In genomic region chr11:121334973-121335711, GRCh38 we compare ENCODE assay signal across 13 cellular contexts. TPM values are rescaled to one million over a fixed set of nuclear protein-coding genes. Genes with fewer than 3 reads are reported as not detected.
DNase-seq lines count a peak whose midpoint lies in the region; ATAC-seq and TF ChIP-seq lines count a peak whose summit lies in the region.
"Had no signal": no experiment of that assay in that cellular context is flagged by ENCODE, and none has a peak within 500 bp of the region (broad histone marks: within the 10 kb centered on the region; RNA-seq: fewer than 3 reads in every experiment).

No MANE protein-coding gene starts in this region.

- no peak overlapping the region for H3K4me2 ChIP-seq in DOHH2 (ENCODE audit: low read length)

- H3K4me3 ChIP-seq in DOHH2 (ENCODE audit: low read length) (no peak overlapping the region), HEK293 (ENCODE audit: low read depth, low read length) (no peak overlapping the region), RWPE2 (ENCODE audit: severe bottlenecking) (no peak overlapping the region)
- H3K4me3 ChIP-seq: esophagus muscularis mucosa had no signal

- peak; percentile 44 for TF ChIP-seq CTCF in DOHH2 (IDR thresholded peaks at IDR 0.05; ENCODE audit: low read depth, low read length, poor library complexity, severe bottlenecking)
- TF ChIP-seq CTCF in HEK293 (tag by site-specific recombination; IDR thresholded peaks at IDR 0.05) = no peak
- TF ChIP-seq CTCF in RWPE2 (IDR thresholded peaks at IDR 0.05; ENCODE audit: poor library complexity, severe bottlenecking) = peak; percentile 8
- peak; percentile 36 for TF ChIP-seq CTCF in foreskin keratinocyte (conservative IDR thresholded peaks at IDR 0.05)

- DNase-seq in RWPE2 (ENCODE audit: low spot score) (no peak), foreskin keratinocyte (no peak), T-helper 1 cell (no peak)
- DNase-seq: activated CD4-positive, alpha-beta T cell treated with anti-CD3 and anti-CD28 coated beads for 1 hour; activated T-cell treated with anti-CD3 and anti-CD28 coated beads for 4 hours; Caco-2; NCI-H2081 treated with DMSO at 0.1 percent for 48 hours; OCI-M1 had no signal

- no peaks in the 10 kb centered on the region for H3K36me3 ChIP-seq in DOHH2 (ENCODE audit: control insufficient read depth, low read length)
- no peaks in the 10 kb centered on the region for H3K36me3 ChIP-seq in HEK293 (ENCODE audit: control insufficient read depth in 2 of 2, insufficient read depth in 1 of 2, low read length in 2 of 2)
- H3K36me3 ChIP-seq in RWPE2 (ENCODE audit: low read depth) = no peaks in the 10 kb centered on the region
- H3K36me3 ChIP-seq: esophagus muscularis mucosa had no signal

- H3K4me1 ChIP-seq in DOHH2 (ENCODE audit: control insufficient read depth, low read length) (peaks cover 56% of the 10 kb centered on the region), HEK293 (ENCODE audit: control insufficient read depth, insufficient read depth, low read length) (no peaks in the 10 kb centered on the region), RWPE2 (ENCODE audit: insufficient read depth, poor library complexity, severe bottlenecking) (no peaks in the 10 kb centered on the region), foreskin keratinocyte (no peaks in the 10 kb centered on the region)
- H3K4me1 ChIP-seq: Caco-2 had no signal

- POLR2A ChIA-PET in HEK293 (lab: Yijun Ruan, JAX) = no interaction called here

- H3K27me3 ChIP-seq in DOHH2 (ENCODE audit: control insufficient read depth, low read length) (no peaks in the 10 kb centered on the region), RWPE2 (ENCODE audit: insufficient read depth, poor library complexity, severe bottlenecking) (peaks cover 8% of the 10 kb centered on the region), foreskin keratinocyte (peaks cover 51% of the 10 kb centered on the region)

- H4K20me1 ChIP-seq in DOHH2 (ENCODE audit: control insufficient read depth, insufficient read depth, low read depth, low read length) = no peaks in the 10 kb centered on the region

- H3K9me2 ChIP-seq in DOHH2 (replicated peaks; ENCODE audit: control insufficient read depth, low read length) = no peaks in the 10 kb centered on the region

- H3K9me3 ChIP-seq in DOHH2 (ENCODE audit: control insufficient read depth, insufficient read depth, low read length) = no peaks in the 10 kb centered on the region
- no peaks in the 10 kb centered on the region for H3K9me3 ChIP-seq in HEK293 (ENCODE audit: control insufficient read depth, insufficient read depth, low read depth, low read length)
- H3K9me3 ChIP-seq in RWPE2 (ENCODE audit: severe bottlenecking) = no peaks in the 10 kb centered on the region
- H3K9me3 ChIP-seq: Caco-2, esophagus muscularis mucosa had no signal

- no peaks in the 10 kb centered on the region for H3K79me2 ChIP-seq in DOHH2 (ENCODE audit: control insufficient read depth, low read length)

- H3F3A ChIP-seq in DOHH2 (ENCODE audit: control insufficient read depth, insufficient read depth) = no peaks in the 10 kb centered on the region

- CTCF ChIA-PET in HEK293 (lab: Yijun Ruan, JAX) = interaction anchor here (0.5 to 1.3 kb wide), 4 partner anchors 16 to 256 kb away, joined by 3 to 4 read pairs (median 4); no protein-coding TSS in a partner anchor

- H3K27ac ChIP-seq in DOHH2 (ENCODE audit: low read depth, low read length) = no peak overlapping the region
- H3K27ac ChIP-seq in HEK293 (ENCODE audit: extremely low read depth, low read depth, low read length) = no peak overlapping the region
- no peak overlapping the region for H3K27ac ChIP-seq in RWPE2 (ENCODE audit: poor library complexity, severe bottlenecking)
- no peak overlapping the region for H3K27ac ChIP-seq in foreskin keratinocyte
- H3K27ac ChIP-seq: esophagus muscularis mucosa had no signal

- ATAC-seq in RWPE2 (ENCODE audit: low read depth) (no peak), foreskin keratinocyte (no peak), HG02970 (IDR thresholded peaks at IDR 0.05; ENCODE audit: low FRiP score, unreplicated experiment) (no peak), GM21381 (IDR thresholded peaks at IDR 0.05; ENCODE audit: unreplicated experiment) (no peak)

TF ChIP-seq in HEK293, 187 proteins besides CTCF, POLR2A, EP300 and RAD21:
- peak; percentile 64 for TF ChIP-seq ZIC2 (tag by site-specific recombination; IDR thresholded peaks at IDR 0.05)
- TF ChIP-seq ZNF114 (tag by site-specific recombination; IDR thresholded peaks at IDR 0.05) = no peak

RNA-seq across cellular contexts. Expression of gene SC5D, which starts 42.6 kb away (rescaled TPM):
- 77.0 and 89.2 TPM in 2 replicates for total RNA-seq in foreskin keratinocyte
- 38.7 and 53.9 TPM in 2 replicates for polyA plus RNA-seq in foreskin keratinocyte
